Comparison of ENCODE assay signal across 23 cellular contexts in genomic region chr1:116322752-116323405, GRCh38. TPM values are rescaled to one million over a fixed set of nuclear protein-coding genes. Genes with fewer than 3 reads are reported as not detected.
DNase-seq lines count a peak whose midpoint lies in the region; ATAC-seq, FAIRE-seq and TF ChIP-seq lines count a peak whose summit lies in the region.
"Had no signal": no experiment of that assay in that cellular context is flagged by ENCODE, and none has a peak within 500 bp of the region (broad histone marks: within the 10 kb centered on the region; RNA-seq: fewer than 3 reads in every experiment).

No MANE protein-coding gene starts in this region.

- H3K9me3 Mint-ChIP-seq in activated CD4-positive, alpha-beta T cell treated with anti-CD3 and anti-CD28 coated beads, Interleukin-2, amount 10 ng/mL, durations not matched to agents 7 days and 5 days, result no peaks in the 10 kb centered on the region
- H3K9me3 Mint-ChIP-seq: activated T-cell treated with anti-CD3 and anti-CD28 coated beads, Interleukin-2, amount 50 U/mL, for 24 hours; H9; natural killer cell treated with Interleukin-12 subunit alpha and Interleukin-12 subunit beta and Interleukin-15 and Interleukin-18, amount 100 ng/mL, for 72 hours had no signal

- no peaks in the 10 kb centered on the region for H3K27me3 ChIP-seq in colonic mucosa
- no peaks in the 10 kb centered on the region for H3K27me3 ChIP-seq in pancreas
- H3K27me3 ChIP-seq in stomach, result no peaks in the 10 kb centered on the region
- H3K27me3 ChIP-seq: cardiac muscle cell, tibial artery had no signal

- ATAC-seq in pancreas, result peak; percentile 33 to 69 (median 46)
- ATAC-seq in GM19467 (IDR thresholded peaks at IDR 0.05; ENCODE audit: unreplicated experiment), result no peak
- ATAC-seq in GM21717 (IDR thresholded peaks at IDR 0.05; ENCODE audit: unreplicated experiment), result no peak
- ATAC-seq: natural killer cell treated with Interleukin-12 subunit alpha and Interleukin-12 subunit beta and Interleukin-15 and Interleukin-18, amount 100 ng/mL, for 72 hours had no signal

- intact Hi-C loops in colonic mucosa (cut with DNase I) (loop anchor here (10.0 kb wide), 1 partner anchor 148 kb away; no protein-coding TSS in a partner anchor), pancreas (cut with DNase I) (no loop called here), stomach (cut with DNase I; ENCODE audit: low total_unique reads) (no loop called here)

- H3K4me1 Mint-ChIP-seq in activated CD4-positive, alpha-beta T cell treated with anti-CD3 and anti-CD28 coated beads, Interleukin-2, amount 10 ng/mL, durations not matched to agents 7 days and 5 days, result peaks cover 67% of the 10 kb centered on the region

- no peak for TF ChIP-seq EP300 in stomach (IDR thresholded peaks at IDR 0.05)

- WGBS in pancreas, 2 donors, result 25 to 33% methylated on average over 3 of the region's 3 CpGs
- WGBS in stomach, 5 donors, result 44 to 63% (median 52%) methylated on average over 3 of the region's 3 CpGs

- peaks cover 13% of the 10 kb centered on the region for H3K4me1 ChIP-seq in colonic mucosa
- peaks cover 57 to 69% (median 65%) of the 10 kb centered on the region in 3 donors for H3K4me1 ChIP-seq in pancreas
- H3K4me1 ChIP-seq in stomach, result peaks cover 12 to 49% (median 46%) of the 10 kb centered on the region in 4 donors
- H3K4me1 ChIP-seq: tibial artery had no signal

- H3K4me3 Mint-ChIP-seq in activated CD4-positive, alpha-beta T cell treated with anti-CD3 and anti-CD28 coated beads, Interleukin-2, amount 10 ng/mL, durations not matched to agents 7 days and 5 days, result no peak overlapping the region
- H3K4me3 Mint-ChIP-seq: activated T-cell treated with anti-CD3 and anti-CD28 coated beads, Interleukin-2, amount 50 U/mL, for 24 hours; H9; natural killer cell treated with Interleukin-12 subunit alpha and Interleukin-12 subunit beta and Interleukin-15 and Interleukin-18, amount 100 ng/mL, for 72 hours had no signal

- CTCF ChIA-PET in activated CD4-positive, alpha-beta T cell treated with anti-CD3 and anti-CD28 coated beads, Interleukin-2, amount 10 ng/mL, durations not matched to agents 7 days and 5 days (lab: Charles Lee), result no interaction called here

- TF ChIP-seq POLR2A in stomach (IDR thresholded peaks at IDR 0.05), result no peak

- POLR2A ChIA-PET in activated CD4-positive, alpha-beta T cell treated with anti-CD3 and anti-CD28 coated beads, Interleukin-2, amount 10 ng/mL, durations not matched to agents 7 days and 5 days (lab: Charles Lee), result no interaction called here

- peak; percentile 86 for FAIRE-seq in pancreas (lab: Jason Lieb, UNC)
- FAIRE-seq: A204.1, islet of Langerhans had no signal

- H3K4me3 ChIP-seq in colonic mucosa (no peak overlapping the region), pancreas (peak overlapping the region in 1 of 4 donors; percentile 6), stomach (no peak overlapping the region)
- H3K4me3 ChIP-seq: cardiac muscle cell, SJCRH30, tibial artery had no signal

- H3K36me3 Mint-ChIP-seq in activated CD4-positive, alpha-beta T cell treated with anti-CD3 and anti-CD28 coated beads, Interleukin-2, amount 10 ng/mL, durations not matched to agents 7 days and 5 days (ENCODE audit: low read depth), result no peaks in the 10 kb centered on the region
- H3K36me3 Mint-ChIP-seq: natural killer cell treated with Interleukin-12 subunit alpha and Interleukin-12 subunit beta and Interleukin-15 and Interleukin-18, amount 100 ng/mL, for 72 hours had no signal

- H3K36me3 ChIP-seq in colonic mucosa (no peaks in the 10 kb centered on the region), pancreas (no peaks in the 10 kb centered on the region), stomach (no peaks in the 10 kb centered on the region)
- H3K36me3 ChIP-seq: cardiac muscle cell, SJCRH30, tibial artery had no signal

- H3K27me3 Mint-ChIP-seq in activated CD4-positive, alpha-beta T cell treated with anti-CD3 and anti-CD28 coated beads, Interleukin-2, amount 10 ng/mL, durations not matched to agents 7 days and 5 days, result no peaks in the 10 kb centered on the region
- H3K27me3 Mint-ChIP-seq: activated T-cell treated with anti-CD3 and anti-CD28 coated beads, Interleukin-2, amount 50 U/mL, for 24 hours; natural killer cell treated with Interleukin-12 subunit alpha and Interleukin-12 subunit beta and Interleukin-15 and Interleukin-18, amount 100 ng/mL, for 72 hours had no signal

- no peak for DNase-seq in activated CD4-positive, alpha-beta T cell treated with anti-CD3 and anti-CD28 coated beads, Interleukin-2, amount 10 ng/mL, durations not matched to agents 7 days and 5 days
- DNase-seq in activated CD4-positive, alpha-beta T cell treated with anti-CD3 and anti-CD28 coated beads, Interleukin-2, amount 50 U/mL, for 48 hours, result no peak
- peak; percentile 26 for DNase-seq in LoVo (ENCODE audit: low spot score)
- DNase-seq in colonic mucosa, result peak; percentile 48
- peak in 1 of 6 donors; percentile 29 for DNase-seq in pancreas
- no peak for DNase-seq in stomach
- DNase-seq: activated gamma-delta T cell treated with Interleukin-2 at 50 U/mL for 16 hours; activated T-cell treated with anti-CD3 and anti-CD28 coated beads, Interleukin-2, amount 50 U/mL, for 24 hours; anterior cingulate cortex; dermis blood vessel endothelial cell; H9; KBM-7; midbrain; NCI-H82; SJCRH30; stimulated activated naive CD4-positive, alpha-beta T cell treated with Interleukin-2 at 50 U/mL for 16 hours; tibial artery had no signal

- peak overlapping the region; percentile 16 for H3K27ac Mint-ChIP-seq in activated CD4-positive, alpha-beta T cell treated with anti-CD3 and anti-CD28 coated beads, Interleukin-2, amount 10 ng/mL, durations not matched to agents 7 days and 5 days
- H3K27ac Mint-ChIP-seq: activated T-cell treated with anti-CD3 and anti-CD28 coated beads, Interleukin-2, amount 50 U/mL, for 24 hours; H9 had no signal

- H3K27ac ChIP-seq in colonic mucosa (no peak overlapping the region), pancreas (peak overlapping the region; percentile 28 to 69 (median 56)), stomach (peak overlapping the region in 2 of 5 donors; percentile 14 to 38)
- H3K27ac ChIP-seq: cardiac muscle cell, SJCRH30, tibial artery had no signal

- no peak for TF ChIP-seq CTCF in colonic mucosa (IDR thresholded peaks at IDR 0.05)
- TF ChIP-seq CTCF in pancreas (IDR thresholded peaks at IDR 0.05), result no peak
- no peak for TF ChIP-seq CTCF in stomach (IDR thresholded peaks at IDR 0.05)

- H3K9ac ChIP-seq in colonic mucosa (ENCODE audit: low read depth in 2 of 2, low read length in 2 of 2), result peak overlapping the region in 1 of 2 donors; percentile 76

- no peaks in the 10 kb centered on the region for H3K9me3 ChIP-seq in colonic mucosa
- no peaks in the 10 kb centered on the region for H3K9me3 ChIP-seq in pancreas
- no peaks in the 10 kb centered on the region for H3K9me3 ChIP-seq in stomach
- H3K9me3 ChIP-seq: SJCRH30, tibial artery had no signal

RNA-seq across cellular contexts. Expression of gene ATP1A1, which starts 50.2 kb away (rescaled TPM):
- 100 to 1,000 TPM; 260 to 274 TPM for total RNA-seq in activated CD4-positive, alpha-beta T cell treated with anti-CD3 and anti-CD28 coated beads, Interleukin-2, amount 10 ng/mL, durations not matched to agents 7 days and 5 days
- total RNA-seq in colonic mucosa (100 to 1,000 TPM; 718 to 936 TPM), pancreas (100 to 1,000 TPM; 338 to 735 (median 584) TPM), stomach (100 to 1,000 TPM; 103 to 576 (median 286) TPM)
- polyA plus RNA-seq in pancreas (100 to 1,000 TPM; 226 to 459 TPM), stomach (100 to 1,000 TPM in 2 of 3 donors, 10 to 100 TPM in 1; 49.9 to 210 (median 110) TPM)

Comparison
In these comparisons a context has a peak if more than half of its experiments do, and no peak if none do; other contexts are left out.
1. DNase-seq: peak in LoVo (single experiment) and colonic mucosa (single experiment); none in activated CD4-positive, alpha-beta T cell treated with anti-CD3 and anti-CD28 coated beads, Interleukin-2, amount 10 ng/mL, durations not matched to agents 7 days and 5 days (single experiment), activated CD4-positive, alpha-beta T cell treated with anti-CD3 and anti-CD28 coated beads, Interleukin-2, amount 50 U/mL, for 48 hours (0 of 2) and stomach (single experiment).
2. ATAC-seq: peak in pancreas (4 of 4); none in GM19467 (single experiment) and GM21717 (single experiment).